Comparison of ENCODE assay signal across 1 cellular context in genomic region chr1:85172684-85173337, GRCh38.
A peak's percentile ranks its signal among the peaks of the same experiment; 100 is the strongest.
TF ChIP-seq lines count a peak whose summit lies in the region.

No MANE protein-coding gene starts in this region.

TF ChIP-seq in K562, 482 proteins besides CTCF, POLR2A, EP300 and RAD21 (continued from another document and continues in another):
- TF ChIP-seq CREM (IDR thresholded peaks at IDR 0.05; ENCODE audit: low read depth), result 0 out of 2 replicates have a peak, but pooled peaks have one; percentile 27
- no peak for TF ChIP-seq ZNF431 (CRISPR knock-in tag; IDR thresholded peaks at IDR 0.05)
- peak; percentile 59 for TF ChIP-seq GATA2 (CRISPR knock-in tag; IDR thresholded peaks at IDR 0.05)
- TF ChIP-seq TRIM24 (IDR thresholded peaks at IDR 0.05), result 0 out of 4 replicates have a peak, but pooled peaks of 1 of the 2 experiments have one; percentile 33
- no peak for TF ChIP-seq CBX1 (IDR thresholded peaks at IDR 0.05; ENCODE audit: low read depth)
- no peak for TF ChIP-seq NFE2L1 (tag; IDR thresholded peaks at IDR 0.05; ENCODE audit: borderline replicate concordance, low read depth)
- TF ChIP-seq FOXO4 (CRISPR knock-in tag; IDR thresholded peaks at IDR 0.05), result no peak
- TF ChIP-seq ELF2 (CRISPR knock-in tag; IDR thresholded peaks at IDR 0.05), result no peak
- TF ChIP-seq SLC30A9 (CRISPR knock-in tag; IDR thresholded peaks at IDR 0.05), result no peak
- no peak for TF ChIP-seq NEUROD1 (IDR thresholded peaks at IDR 0.05; ENCODE audit: borderline replicate concordance, low read depth, low read length, partially characterized antibody)
- TF ChIP-seq TCFL5 (CRISPR knock-in tag; conservative IDR thresholded peaks at IDR 0.05), result no peak
- TF ChIP-seq NR2F6 (CRISPR knock-in tag; IDR thresholded peaks at IDR 0.05), result no peak
- TF ChIP-seq ZNF124 (CRISPR knock-in tag; IDR thresholded peaks at IDR 0.05), result no peak
- TF ChIP-seq ZBED1 (IDR thresholded peaks at IDR 0.05), result no peak
- no peak for TF ChIP-seq HES1 (IDR thresholded peaks at IDR 0.05; ENCODE audit: low read depth)
- peak; percentile 79 for TF ChIP-seq ZNF316 (IDR thresholded peaks at IDR 0.05)
- no peak for TF ChIP-seq HOXB6 (CRISPR knock-in tag; IDR thresholded peaks at IDR 0.05; ENCODE audit: borderline replicate concordance)
- TF ChIP-seq CBX8 (IDR thresholded peaks at IDR 0.05; ENCODE audit: borderline replicate concordance, extremely low read depth, low read depth, low read length, poor library complexity, severe bottlenecking), result no peak
- TF ChIP-seq SMARCC2 (IDR thresholded peaks at IDR 0.05; ENCODE audit: low read depth), result no peak; the same call in 1 of the 2 replicates
- no peak for TF ChIP-seq FOS (IDR thresholded peaks at IDR 0.05; ENCODE audit: extremely low read depth, insufficient read length)
- TF ChIP-seq CBX5 (IDR thresholded peaks at IDR 0.05; ENCODE audit: borderline replicate concordance, low read depth), result no peak
- no peak for TF ChIP-seq ZNF347 (CRISPR knock-in tag; IDR thresholded peaks at IDR 0.05; ENCODE audit: low read depth)
- peak; percentile 49; the same call in 1 of the 2 replicates for TF ChIP-seq STAT5A (IDR thresholded peaks at IDR 0.05; ENCODE audit: borderline replicate concordance, low read length)
- no peak for TF ChIP-seq HDAC2 (IDR thresholded peaks at IDR 0.05)
- no peak for TF ChIP-seq ELF1 (tag; IDR thresholded peaks at IDR 0.05)
- no peak for TF ChIP-seq ZNF174 (CRISPR knock-in tag; IDR thresholded peaks at IDR 0.05)
- no peak for TF ChIP-seq DLX4 (CRISPR knock-in tag; IDR thresholded peaks at IDR 0.05)
- no peak for TF ChIP-seq RNF219 (CRISPR knock-in tag; IDR thresholded peaks at IDR 0.05)
- peak; percentile 74 for TF ChIP-seq TAL1 (IDR thresholded peaks at IDR 0.05)
- TF ChIP-seq MBD2 (IDR thresholded peaks at IDR 0.05; ENCODE audit: borderline replicate concordance, low read depth), result no peak
- no peak for TF ChIP-seq ZNF134 (CRISPR knock-in tag; conservative IDR thresholded peaks at IDR 0.05)
- TF ChIP-seq MEIS2 (IDR thresholded peaks at IDR 0.05; ENCODE audit: partially characterized antibody), result no peak
- no peak for TF ChIP-seq E2F5 (CRISPR knock-in tag; IDR thresholded peaks at IDR 0.05)
- no peak for TF ChIP-seq NONO (IDR thresholded peaks at IDR 0.05; ENCODE audit: low read depth in 2 of 2, low read length in 1 of 2)
- TF ChIP-seq CEBPG (CRISPR knock-in tag; IDR thresholded peaks at IDR 0.05), result no peak
- TF ChIP-seq CEBPG (tag; conservative IDR thresholded peaks at IDR 0.05 in 1 of 2, IDR thresholded peaks at IDR 0.05 in 1 of 2), result no peak
- no peak for TF ChIP-seq ZNF282 (CRISPR knock-in tag; IDR thresholded peaks at IDR 0.05)
- TF ChIP-seq MLLT1 (IDR thresholded peaks at IDR 0.05), result no peak
- TF ChIP-seq ZNF76 (CRISPR knock-in tag; IDR thresholded peaks at IDR 0.05; ENCODE audit: borderline replicate concordance), result no peak
- no peak for TF ChIP-seq STAG1 (CRISPR knock-in tag; IDR thresholded peaks at IDR 0.05; ENCODE audit: borderline replicate concordance)
- TF ChIP-seq MAX (CRISPR knock-in tag; IDR thresholded peaks at IDR 0.05), result no peak
- TF ChIP-seq C11orf30 (IDR thresholded peaks at IDR 0.05; ENCODE audit: low read depth), result peak; percentile 77
- TF ChIP-seq MED1 (CRISPR knock-in tag; IDR thresholded peaks at IDR 0.05; ENCODE audit: borderline replicate concordance), result no peak
- no peak for TF ChIP-seq TOE1 (IDR thresholded peaks at IDR 0.05; ENCODE audit: borderline replicate concordance)
- TF ChIP-seq TOE1 (CRISPR knock-in tag; IDR thresholded peaks at IDR 0.05; ENCODE audit: borderline replicate concordance, low read depth), result no peak
- TF ChIP-seq JUND (IDR thresholded peaks at IDR 0.05; ENCODE audit: borderline replicate concordance, low read depth, low read length), result peak; percentile 46; the same call in 1 of the 2 replicates
- TF ChIP-seq JUND (tag; IDR thresholded peaks at IDR 0.05; ENCODE audit: borderline replicate concordance, low read depth, low read length), result peak; percentile 24; the same call in 1 of the 3 replicates
- 0 out of 2 replicates have a peak, but pooled peaks have one; percentile 44 for TF ChIP-seq CXXC5 (CRISPR knock-in tag; IDR thresholded peaks at IDR 0.05)
- TF ChIP-seq ZMIZ1 (IDR thresholded peaks at IDR 0.05; ENCODE audit: low read depth in 2 of 2, low read length in 2 of 2), result 0 out of 4 replicates have a peak, but pooled peaks of 1 of the 2 experiments have one; percentile 45
- TF ChIP-seq DPF2 (IDR thresholded peaks at IDR 0.05), result peak; percentile 89
- TF ChIP-seq TBP (optimal IDR thresholded peaks at IDR 0.05; ENCODE audit: low read depth, low read length), result no peak
- TF ChIP-seq MTA2 (IDR thresholded peaks at IDR 0.05; ENCODE audit: low read depth), result peak; percentile 53
- TF ChIP-seq SOX6 (IDR thresholded peaks at IDR 0.05), result peak; percentile 63
- TF ChIP-seq ZNF592 (IDR thresholded peaks at IDR 0.05), result 0 out of 2 replicates have a peak, but pooled peaks have one; percentile 7
- TF ChIP-seq ZBTB34 (CRISPR knock-in tag; IDR thresholded peaks at IDR 0.05), result no peak
- no peak for TF ChIP-seq ZNF764 (CRISPR knock-in tag; IDR thresholded peaks at IDR 0.05; ENCODE audit: low read depth)
- TF ChIP-seq PPARD (CRISPR knock-in tag; IDR thresholded peaks at IDR 0.05), result no peak
- TF ChIP-seq BDP1 (IDR thresholded peaks at IDR 0.05; ENCODE audit: insufficient read depth, insufficient read length), result no peak
- no peak for TF ChIP-seq EHMT2 (IDR thresholded peaks at IDR 0.05)
